In the genomic region with DNA sequence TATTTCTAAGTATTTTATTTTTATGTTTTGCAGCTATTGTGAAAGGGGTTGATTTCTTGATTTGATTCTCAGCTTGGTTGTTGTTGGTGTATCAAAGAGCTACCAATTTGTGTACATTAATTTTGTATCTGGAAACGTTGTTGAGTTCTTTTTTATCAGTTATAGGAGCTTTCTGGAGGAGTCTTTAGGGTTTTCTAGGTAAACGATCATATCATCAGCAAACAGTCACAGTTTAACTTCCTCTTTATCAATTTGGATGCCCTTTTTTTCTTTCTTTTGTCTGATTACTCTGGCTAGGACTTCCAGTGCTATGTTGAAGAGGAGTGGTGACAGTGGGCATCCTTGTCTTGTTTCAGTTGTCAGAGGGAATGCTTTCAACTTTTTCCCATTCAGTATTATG, we compare ENCODE assay signal across 10 cellular contexts. TPM values are rescaled to one million over a fixed set of nuclear protein-coding genes. Genes with fewer than 3 reads are reported as not detected.
"Had no signal": no experiment of that assay in that cellular context is flagged by ENCODE, and none has a peak within 500 bp of the region (broad histone marks: within the 10 kb centered on the region; RNA-seq: fewer than 3 reads in every experiment).

No MANE protein-coding gene starts in this region.

RNA-seq across cellular contexts. Expression of a gene that starts 21.5 kb away (rescaled TPM):
- total RNA-seq: activated naive CD8-positive, alpha-beta T cell treated with anti-CD3 and anti-CD28 coated beads for 36 hours; activated naive CD8-positive, alpha-beta T cell treated with anti-CD3 and anti-CD28 coated beads, Interleukin-2, amount 10 ng/mL, durations not matched to agents 7 days and 5 days; ascending aorta; astrocyte; breast epithelium; cardiac muscle cell; colonic mucosa had no signal
- polyA plus RNA-seq: adipose tissue, adrenal gland, aorta, cardiac muscle cell had no signal
